10 cellular contexts compared by ENCODE assay signal in genomic region chr6:11833626-11834592, GRCh38. TPM values are rescaled to one million over a fixed set of nuclear protein-coding genes. Genes with fewer than 3 reads are reported as not detected.
DNase-seq lines count a peak whose midpoint lies in the region; ATAC-seq, FAIRE-seq and TF ChIP-seq lines count a peak whose summit lies in the region.
"Had no signal": no experiment of that assay in that cellular context is flagged by ENCODE, and none has a peak within 500 bp of the region (broad histone marks: within the 10 kb centered on the region; RNA-seq: fewer than 3 reads in every experiment).

No MANE protein-coding gene starts in this region.

- peak overlapping the region; percentile 88 for H2AFZ ChIP-seq in K562 (ENCODE audit: low read depth, low read length)

- no peaks in the 10 kb centered on the region for H3K36me3 Mint-ChIP-seq in activated CD4-positive, alpha-beta T cell treated with anti-CD3 and anti-CD28 coated beads, Interleukin-2, amount 10 ng/mL, durations not matched to agents 24 days and 14 days (ENCODE audit: low read depth)
- H3K36me3 Mint-ChIP-seq: activated CD8-positive, alpha-beta memory T cell treated with anti-CD3 and anti-CD28 coated beads, Interleukin-2, amount 10 ng/mL, durations not matched to agents 7 days and 5 days had no signal

- in situ Hi-C loops in K562 (cut with MboI): no loop called here

- POLR2A ChIA-PET in K562 (lab: Yijun Ruan, JAX): interaction anchor here (0.5 to 1.2 kb wide), 3 partner anchors 16 to 945 kb away, joined by 3 to 7 read pairs (median 4); no protein-coding TSS in a partner anchor

- H3K4me2 ChIP-seq in K562 (ENCODE audit: insufficient read depth, low read length): peak overlapping the region; percentile 78

- H3K27ac Mint-ChIP-seq in activated CD4-positive, alpha-beta T cell treated with anti-CD3 and anti-CD28 coated beads, Interleukin-2, amount 10 ng/mL, durations not matched to agents 24 days and 14 days: no peak overlapping the region
- H3K27ac Mint-ChIP-seq: activated CD8-positive, alpha-beta memory T cell treated with anti-CD3 and anti-CD28 coated beads, Interleukin-2, amount 10 ng/mL, durations not matched to agents 7 days and 5 days had no signal

- TF ChIP-seq RAD21 in K562 (CRISPR knock-in tag; conservative IDR thresholded peaks at IDR 0.05 in 1 of 2, IDR thresholded peaks at IDR 0.05 in 1 of 2): peak in 1 of 2 experiments; percentile 22; a peak in 1 of 4 replicates

- peak overlapping the region in 1 of 2 experiments; percentile 54; a peak in 2 of 4 replicates for H3K9ac ChIP-seq in K562 (ENCODE audit: insufficient read depth in 1 of 2, low read depth in 2 of 2, low read length in 2 of 2)

- 11% methylated on average over 11 of the region's 11 CpGs for WGBS in K562 (ENCODE audit: insufficient coverage, low coverage, missing lambda C conversion rate)

- CTCF ChIA-PET in K562 (lab: Yijun Ruan, JAX; ENCODE audit: low intra/inter-chr PET ratio): no interaction called here

- H3K27me3 Mint-ChIP-seq in activated CD4-positive, alpha-beta T cell treated with anti-CD3 and anti-CD28 coated beads, Interleukin-2, amount 10 ng/mL, durations not matched to agents 24 days and 14 days: no peaks in the 10 kb centered on the region
- H3K27me3 Mint-ChIP-seq: activated CD8-positive, alpha-beta memory T cell treated with anti-CD3 and anti-CD28 coated beads, Interleukin-2, amount 10 ng/mL, durations not matched to agents 7 days and 5 days had no signal

- no peaks in the 10 kb centered on the region for H3K27me3 ChIP-seq in K562 (ENCODE audit: control insufficient read depth in 2 of 2, insufficient read depth in 2 of 2, low read length in 2 of 2)

- no peaks in the 10 kb centered on the region for H3K79me2 ChIP-seq in K562 (ENCODE audit: control insufficient read depth, insufficient read depth, low read length)

- FAIRE-seq in GM12892 (lab: Jason Lieb, UNC) (peak; percentile 93), K562 (lab: Jason Lieb, UNC) (peak; percentile 87)
- FAIRE-seq: RCC 7860 had no signal

- no peaks in the 10 kb centered on the region for H4K20me1 ChIP-seq in K562 (replicated peaks; ENCODE audit: control insufficient read depth, insufficient read depth, low read length)

- H3K4me1 Mint-ChIP-seq in activated CD4-positive, alpha-beta T cell treated with anti-CD3 and anti-CD28 coated beads, Interleukin-2, amount 10 ng/mL, durations not matched to agents 24 days and 14 days: no peaks in the 10 kb centered on the region
- H3K4me1 Mint-ChIP-seq: activated CD8-positive, alpha-beta memory T cell treated with anti-CD3 and anti-CD28 coated beads, Interleukin-2, amount 10 ng/mL, durations not matched to agents 7 days and 5 days had no signal

- peaks cover 9% of the 10 kb centered on the region for H3K9me3 ChIP-seq in K562 (replicated peaks; ENCODE audit: control insufficient read depth, insufficient read depth, low read depth, low read length)

- intact Hi-C loops in K562 (cut with micrococcal nuclease): loop anchor here (1.0 to 5.0 kb wide), 3 partner anchors 98 to 241 kb away; no protein-coding TSS in a partner anchor
- intact Hi-C loops in activated CD4-positive, alpha-beta T cell treated with anti-CD3 and anti-CD28 coated beads, Interleukin-2, amount 10 ng/mL, durations not matched to agents 24 days and 14 days (cut with micrococcal nuclease): no loop called here

- TF ChIP-seq POLR2A in GM12892 (IDR thresholded peaks at IDR 0.05; ENCODE audit: low read depth, low read length) (peak; percentile 77; the same call in 1 of the 2 replicates), K562 (conservative IDR thresholded peaks at IDR 0.05) (no peak)

- peak; percentile 92 for TF ChIP-seq EP300 in K562 (IDR thresholded peaks at IDR 0.05; ENCODE audit: low read length)

- BruUV-seq in K562 (replicated peaks; lab: Mats Ljungman, UMichigan): no TSS peak

- ATAC-seq in GM19468 (IDR thresholded peaks at IDR 0.05; ENCODE audit: extremely low read depth, unreplicated experiment) (peak; percentile 36), HG03064 (IDR thresholded peaks at IDR 0.05; ENCODE audit: low read depth, unreplicated experiment) (peak; percentile 89), K562 (peak; percentile 91)
- ATAC-seq: activated CD8-positive, alpha-beta memory T cell treated with anti-CD3 and anti-CD28 coated beads, Interleukin-2, amount 10 ng/mL, durations not matched to agents 7 days and 5 days had no signal

- no peaks in the 10 kb centered on the region for H3K9me1 ChIP-seq in K562 (ENCODE audit: control insufficient read depth, insufficient read depth, low read length)

- no peak overlapping the region for H3K4me3 Mint-ChIP-seq in activated CD4-positive, alpha-beta T cell treated with anti-CD3 and anti-CD28 coated beads, Interleukin-2, amount 10 ng/mL, durations not matched to agents 24 days and 14 days
- H3K4me3 Mint-ChIP-seq: activated CD8-positive, alpha-beta memory T cell treated with anti-CD3 and anti-CD28 coated beads, Interleukin-2, amount 10 ng/mL, durations not matched to agents 7 days and 5 days had no signal

- H3K4me1 ChIP-seq in K562 (replicated peaks in 1 of 2; ENCODE audit: control insufficient read depth in 2 of 2, insufficient read depth in 2 of 2, low read length in 2 of 2): peaks cover 14 to 33% of the 10 kb centered on the region in 2 experiments; a peak in 4 of 5 replicates

- TF ChIP-seq CTCF in K562 (IDR thresholded peaks at IDR 0.05 in 2 of 3, conservative IDR thresholded peaks at IDR 0.05 in 1 of 3; ENCODE audit: insufficient read depth in 2 of 3, low read depth in 1 of 3, low read length in 3 of 3): no peak

- peaks cover 4% of the 10 kb centered on the region for H3K9me3 Mint-ChIP-seq in activated CD4-positive, alpha-beta T cell treated with anti-CD3 and anti-CD28 coated beads, Interleukin-2, amount 10 ng/mL, durations not matched to agents 24 days and 14 days

- H3K4me3 ChIP-seq in K562: peak overlapping the region; percentile 6; the same call in 1 of the 2 replicates

- H3K27ac ChIP-seq in K562 (ENCODE audit: extremely low read depth, low read depth, low read length): peak overlapping the region; percentile 74

- H3K36me3 ChIP-seq in K562 (ENCODE audit: control insufficient read depth, insufficient read depth, low read length): no peaks in the 10 kb centered on the region

- DNase-seq in GM12892 (ENCODE audit: insufficient read length) (no peak), K562 (ENCODE audit: extremely low read depth in 1 of 4, low spot score in 3 of 4) (peak; percentile 28 to 90 (median 58)), foreskin melanocyte (no peak), iPS-NIHi11 (ENCODE audit: low spot score) (no peak), mucosa of gallbladder (ENCODE audit: low spot score) (no peak)
- no peak for DNase-seq in activated CD4-positive, alpha-beta T cell treated with anti-CD3 and anti-CD28 coated beads, Interleukin-2, amount 10 ng/mL, durations not matched to agents 24 days and 14 days
- DNase-seq: activated CD8-positive, alpha-beta memory T cell treated with anti-CD3 and anti-CD28 coated beads, Interleukin-2, amount 10 ng/mL, durations not matched to agents 7 days and 5 days had no signal

TF ChIP-seq in K562, 482 proteins besides CTCF, POLR2A, EP300 and RAD21 (continues in another document):
- TF ChIP-seq TRIM24 (IDR thresholded peaks at IDR 0.05) (peak; percentile 68 to 84; a peak in 3 of 4 replicates), KLF1 (tag; IDR thresholded peaks at IDR 0.05) (no peak), FOXK2 (conservative IDR thresholded peaks at IDR 0.05 in 1 of 2, IDR thresholded peaks at IDR 0.05 in 1 of 2; ENCODE audit: low read depth in 2 of 2) (peak; percentile 81 to 83), ZNF263 (CRISPR knock-in tag; IDR thresholded peaks at IDR 0.05; ENCODE audit: borderline replicate concordance) (no peak), ZNF41 (CRISPR knock-in tag; conservative IDR thresholded peaks at IDR 0.05) (no peak), JUN (IDR thresholded peaks at IDR 0.05; ENCODE audit: borderline replicate concordance, low read depth, low read length) (peak; percentile 37; the same call in 1 of the 2 replicates), JUN (CRISPR knock-in tag; IDR thresholded peaks at IDR 0.05; ENCODE audit: borderline replicate concordance) (no peak), ZFP91 (CRISPR knock-in tag; IDR thresholded peaks at IDR 0.05) (no peak)

RNA-seq across cellular contexts. Expression of gene ADTRP, which starts 55.3 kb away (rescaled TPM):
- 12.7 TPM for polyA plus RNA-seq in GM12892 (2012; ENCODE audit: missing spikeins)
- 13.8 and 18.6 TPM in 2 replicates for total RNA-seq in K562 (2011; cell fraction: chromatin; rRNA removed; ENCODE audit: low replicate concordance)
- total RNA-seq in K562 (2011; cell fraction: nucleolus; rRNA removed): 13.8 and 20.4 TPM in 2 replicates
- 13.9 and 19.7 TPM in 2 replicates for total RNA-seq in K562 (2011; cell fraction: nucleoplasm; rRNA removed)
- total RNA-seq in K562 (2014; rRNA removed) (7.4 and 9.6 TPM in 2 replicates), K562 (2014; rRNA removed; fragmentation: Illumina TruSeq; extraction: Trizol) (13.3 and 13.9 TPM in 2 replicates), K562 (2015; rRNA removed; fragmentation: Illumina TruSeq; extraction: Trizol) (13.5 and 13.8 TPM in 2 replicates), K562 (2021) (11.7 and 12.3 TPM in 2 replicates), mucosa of gallbladder (0.69 TPM)
- polyA plus RNA-seq in K562 (2011; rRNA removed) (8.7 and 10.0 TPM in 2 replicates), K562 (2014; fragmentation: Illumina TruSeq; extraction: Trizol) (21.7 and 24.0 TPM in 2 replicates), K562 (2014; fragmentation: Nextera tagmentation; extraction: Ambion mirVana) (10 to 100 TPM; 13.6 to 18.3 TPM), K562 (2014; rRNA removed) (12.9 and 16.4 TPM in 2 replicates)
- polyA plus RNA-seq in K562 (2011; cell fraction: cytosol; rRNA removed): 7.1 and 9.6 TPM in 2 replicates
- polyA plus RNA-seq in K562 (2011; cell fraction: nucleus; rRNA removed): 16.3 and 17.9 TPM in 2 replicates
- polyA plus RNA-seq in K562 (2012): 19.8 and 27.5 TPM in 2 replicates
- polyA minus RNA-seq in K562 (2011; rRNA and poly(A)+ RNA removed): 7.4 and 9.3 TPM in 2 replicates
- polyA minus RNA-seq in K562 (2011; cell fraction: cytosol; rRNA and poly(A)+ RNA removed): 3.6 and 6.5 TPM in 2 replicates
- polyA minus RNA-seq in K562 (2011; cell fraction: nucleus; rRNA and poly(A)+ RNA removed): 6.1 and 7.9 TPM in 2 replicates
- 4.7 and 5.3 TPM in 2 replicates for total RNA-seq in activated CD4-positive, alpha-beta T cell treated with anti-CD3 and anti-CD28 coated beads, Interleukin-2, amount 10 ng/mL, durations not matched to agents 24 days and 14 days

Comparison
In these comparisons a context has a peak if more than half of its experiments do, and no peak if none do; other contexts are left out.
1. DNase-seq: peak in K562 (4 of 4); none in GM12892 (single experiment), foreskin melanocyte (single experiment), activated CD4-positive, alpha-beta T cell treated with anti-CD3 and anti-CD28 coated beads, Interleukin-2, amount 10 ng/mL, durations not matched to agents 24 days and 14 days (single experiment), iPS-NIHi11 (single experiment) and mucosa of gallbladder (single experiment).
2. ATAC-seq: peak in every context shown above with its lines; median percentile 91 in K562; 89 in HG03064; 36 in GM19468.